Comparison of ENCODE assay signal across 8 cellular contexts in the genomic region with DNA sequence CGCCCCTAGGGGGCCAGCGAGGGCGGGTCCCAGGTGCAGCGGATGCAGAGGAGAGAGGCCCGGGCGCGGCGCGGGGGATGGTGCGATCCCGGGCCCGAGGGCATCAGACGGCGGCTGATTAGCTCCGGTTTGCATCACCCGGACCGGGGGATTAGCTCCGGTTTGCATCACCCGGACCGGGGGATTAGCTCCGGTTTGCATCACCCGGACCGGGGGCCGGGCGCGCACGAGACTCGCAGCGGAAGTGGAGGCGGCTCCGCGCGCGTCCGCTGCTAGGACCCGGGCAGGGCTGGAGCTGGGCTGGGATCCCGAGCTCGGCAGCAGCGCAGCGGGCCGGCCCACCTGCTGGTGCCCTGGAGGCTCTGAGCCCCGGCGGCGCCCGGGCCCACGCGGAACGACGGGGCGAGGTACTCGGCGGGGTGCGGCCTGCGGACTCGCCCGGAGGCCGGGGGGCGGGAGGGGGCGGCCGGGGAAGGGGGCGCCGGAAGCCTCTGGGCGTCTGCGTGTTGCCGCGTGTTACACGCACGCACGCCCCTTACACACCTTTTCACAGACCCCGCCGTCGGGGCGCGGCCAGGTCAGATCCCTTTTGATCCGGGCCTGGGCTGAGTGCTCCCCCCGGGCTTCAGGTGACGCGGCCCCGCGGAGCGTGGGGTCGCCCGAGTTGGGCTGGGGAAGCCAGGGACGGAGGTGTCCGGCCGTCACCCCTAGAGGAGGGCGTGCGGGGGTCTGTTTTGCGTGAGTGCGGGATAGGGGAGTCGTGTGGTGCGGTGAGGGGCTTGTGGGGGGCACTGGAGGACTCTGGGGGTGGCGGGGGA. TPM values are rescaled to one million over a fixed set of nuclear protein-coding genes. Genes with fewer than 3 reads are reported as not detected.
DNase-seq lines count a peak whose midpoint lies in the region; ATAC-seq and TF ChIP-seq lines count a peak whose summit lies in the region.

No MANE protein-coding gene starts in this region.

- POLR2A ChIA-PET in BJ (lab: Charles Lee), result interaction anchor here (0.6 kb wide), 1 partner anchor 9 kb away, joined by 7 read pairs; no protein-coding TSS in a partner anchor

- peaks cover 5% of the 10 kb centered on the region for H3K36me3 ChIP-seq in BJ (ENCODE audit: control insufficient read depth, insufficient read depth, low read length)
- H3K36me3 ChIP-seq in neutrophil, result no peaks in the 10 kb centered on the region
- H3K36me3 ChIP-seq in tibial artery, result no peaks in the 10 kb centered on the region

- peak; percentile 49 for ATAC-seq in GM19025 (IDR thresholded peaks at IDR 0.05; ENCODE audit: low read depth, unreplicated experiment)
- peak; percentile 47 for ATAC-seq in HG03196 (IDR thresholded peaks at IDR 0.05; ENCODE audit: unreplicated experiment)
- peak; percentile 76 to 77 for ATAC-seq in activated T-cell treated with anti-CD3 and anti-CD28 coated beads, Interleukin-2, amount 50 U/mL, for 72 hours (replicated peaks in 1 of 2)

- H3K9me3 Mint-ChIP-seq in activated T-cell treated with anti-CD3 and anti-CD28 coated beads, Interleukin-2, amount 50 U/mL, for 72 hours, result no peaks in the 10 kb centered on the region

- TF ChIP-seq CTCF in BJ (IDR thresholded peaks at IDR 0.05; ENCODE audit: insufficient read depth, low read depth, low read length) (no peak), neutrophil (IDR thresholded peaks at IDR 0.05) (peak; percentile 30), tibial artery (IDR thresholded peaks at IDR 0.05) (no peak)

- H3K4me1 Mint-ChIP-seq in activated T-cell treated with anti-CD3 and anti-CD28 coated beads, Interleukin-2, amount 50 U/mL, for 72 hours (ENCODE audit: low read depth), result peaks cover 55% of the 10 kb centered on the region

- H3K9me3 ChIP-seq in neutrophil, result no peaks in the 10 kb centered on the region
- H3K9me3 ChIP-seq in tibial artery, result no peaks in the 10 kb centered on the region

- H3K27me3 ChIP-seq in BJ (ENCODE audit: control insufficient read depth, insufficient read depth, low read length) (no peaks in the 10 kb centered on the region), neutrophil (no peaks in the 10 kb centered on the region), tibial artery (no peaks in the 10 kb centered on the region)

- intact Hi-C loops in tibial artery (cut with DNase I; ENCODE audit: low total_unique reads), result no loop called here

- H3K4me1 ChIP-seq in neutrophil (ENCODE audit: control insufficient read depth in 1 of 2, insufficient read depth in 1 of 2, low read depth in 1 of 2, low read length in 1 of 2) (peaks cover 25 to 26% of the 10 kb centered on the region in 2 experiments), tibial artery (peaks cover 0 to 18% (median 11%) of the 10 kb centered on the region in 4 donors)

- H3K36me3 Mint-ChIP-seq in activated T-cell treated with anti-CD3 and anti-CD28 coated beads, Interleukin-2, amount 50 U/mL, for 72 hours (ENCODE audit: insufficient read depth in 2 of 2), result peaks cover 15 to 22% of the 10 kb centered on the region in 2 donors

- no peak for DNase-seq in BJ (ENCODE audit: low read depth)
- peak; percentile 98 for DNase-seq in OCI-M1 (lab: John Stamatoyannopoulos, UW)
- DNase-seq in activated T-cell treated with anti-CD3 and anti-CD28 coated beads, Interleukin-2, amount 50 U/mL, for 72 hours, result peak; percentile 87 to 91
- peak; percentile 65 for DNase-seq in fibroblast of peridontal ligament (ENCODE audit: extremely low read depth)
- peak in 1 of 2 donors; percentile 41 for DNase-seq in tibial artery

- CTCF ChIA-PET in BJ (lab: Yijun Ruan, JAX), result interaction anchor here (0.8 to 3.7 kb wide), 4 partner anchors 12 to 27 kb away, joined by 3 to 11 read pairs (median 6); no protein-coding TSS in a partner anchor

- H3K4me3 ChIP-seq in BJ (ENCODE audit: low read depth, low read length) (peak overlapping the region; percentile 94), neutrophil (ENCODE audit: low read depth in 1 of 2, low read length in 1 of 2) (peak overlapping the region; percentile 62 to 97), tibial artery (peak overlapping the region; percentile 44 to 68)

- H3K27ac ChIP-seq in neutrophil (peak overlapping the region; percentile 92), tibial artery (peak overlapping the region in 1 of 2 donors; percentile 46)

- H3K4me3 Mint-ChIP-seq in activated T-cell treated with anti-CD3 and anti-CD28 coated beads, Interleukin-2, amount 50 U/mL, for 72 hours, result peak overlapping the region; percentile 92 to 95

- H3K27ac Mint-ChIP-seq in activated T-cell treated with anti-CD3 and anti-CD28 coated beads, Interleukin-2, amount 50 U/mL, for 72 hours, result peak overlapping the region; percentile 98

- H3K27me3 Mint-ChIP-seq in activated T-cell treated with anti-CD3 and anti-CD28 coated beads, Interleukin-2, amount 50 U/mL, for 72 hours (ENCODE audit: low read depth), result no peaks in the 10 kb centered on the region

RNA-seq across cellular contexts. Expression of a gene that starts 0.4 kb away (rescaled TPM):
- polyA plus RNA-seq in BJ (2011; rRNA removed), result 98.0 and 126 TPM in 2 replicates
- polyA minus RNA-seq in BJ (2011; rRNA and poly(A)+ RNA removed), result 50.8 and 70.0 TPM in 2 replicates
- total RNA-seq in activated T-cell treated with anti-CD3 and anti-CD28 coated beads, Interleukin-2, amount 50 U/mL, for 72 hours, result 100 to 1,000 TPM; 165 to 281 TPM

RNA-seq across cellular contexts. Expression of a gene that starts 27.1 kb away (rescaled TPM):
- polyA plus RNA-seq in BJ (2011; rRNA removed), result 86.6 and 130 TPM in 2 replicates
- polyA minus RNA-seq in BJ (2011; rRNA and poly(A)+ RNA removed), result 46.3 and 75.4 TPM in 2 replicates
- total RNA-seq in activated T-cell treated with anti-CD3 and anti-CD28 coated beads, Interleukin-2, amount 50 U/mL, for 72 hours, result 100 to 1,000 TPM; 176 to 198 TPM

RNA-seq across cellular contexts. Expression of a gene that starts 34.1 kb away (rescaled TPM):
- polyA plus RNA-seq in BJ (2011; rRNA removed), result 53.9 and 84.1 TPM in 2 replicates
- polyA minus RNA-seq in BJ (2011; rRNA and poly(A)+ RNA removed), result 26.1 and 41.8 TPM in 2 replicates
- total RNA-seq in activated T-cell treated with anti-CD3 and anti-CD28 coated beads, Interleukin-2, amount 50 U/mL, for 72 hours, result 10 to 100 TPM; 12.9 to 14.7 TPM

RNA-seq across cellular contexts. Expression of a gene that starts 55.6 kb away (rescaled TPM):
- polyA plus RNA-seq in BJ (2011; rRNA removed), result 3.6 TPM in 2 replicates
- 2.7 and 4.4 TPM in 2 replicates for polyA minus RNA-seq in BJ (2011; rRNA and poly(A)+ RNA removed)
- 10 to 100 TPM in 1 of 2 donors, 1 to 10 TPM in 1; 7.8 to 11.7 TPM for total RNA-seq in activated T-cell treated with anti-CD3 and anti-CD28 coated beads, Interleukin-2, amount 50 U/mL, for 72 hours
